In the genomic region with DNA sequence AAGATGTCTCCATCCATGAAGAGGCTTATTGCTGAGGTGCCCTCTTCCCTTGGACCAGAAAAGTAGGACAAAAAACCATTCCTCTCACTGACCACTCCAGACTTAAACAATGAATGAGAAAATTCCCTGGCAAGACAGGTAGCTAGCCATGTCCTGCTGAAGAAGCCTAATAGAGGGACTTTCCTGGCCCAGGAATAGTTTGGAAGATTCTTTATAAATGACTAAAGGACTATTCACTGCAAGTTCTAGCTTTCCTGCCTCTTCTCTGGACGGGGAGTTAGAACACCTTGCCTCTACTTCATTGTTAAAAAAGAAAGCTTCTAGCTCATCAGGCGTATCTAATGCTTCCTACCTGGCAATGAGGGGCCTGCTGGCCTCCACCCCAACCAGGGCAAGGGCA, we compare ENCODE assay signal across 1 cellular context.
TF ChIP-seq lines count a peak whose summit lies in the region.

No MANE protein-coding gene starts in this region.

TF ChIP-seq in SK-N-SH treated with all-trans-retinoic acid at 6 μM for 48 hours, 23 proteins besides CTCF, POLR2A, EP300 and RAD21 (continued from another document):
- TF ChIP-seq ZC3H10 (CRISPR knock-in tag; IDR thresholded peaks at IDR 0.05) (no peak), ARNTL (CRISPR knock-in tag; IDR thresholded peaks at IDR 0.05; ENCODE audit: borderline replicate concordance, low read depth) (no peak), TCF4 (CRISPR knock-in tag; IDR thresholded peaks at IDR 0.05; ENCODE audit: borderline replicate concordance) (no peak), SNAI2 (CRISPR knock-in tag; IDR thresholded peaks at IDR 0.05) (no peak)
- TF ChIP-seq, protein P1, sequence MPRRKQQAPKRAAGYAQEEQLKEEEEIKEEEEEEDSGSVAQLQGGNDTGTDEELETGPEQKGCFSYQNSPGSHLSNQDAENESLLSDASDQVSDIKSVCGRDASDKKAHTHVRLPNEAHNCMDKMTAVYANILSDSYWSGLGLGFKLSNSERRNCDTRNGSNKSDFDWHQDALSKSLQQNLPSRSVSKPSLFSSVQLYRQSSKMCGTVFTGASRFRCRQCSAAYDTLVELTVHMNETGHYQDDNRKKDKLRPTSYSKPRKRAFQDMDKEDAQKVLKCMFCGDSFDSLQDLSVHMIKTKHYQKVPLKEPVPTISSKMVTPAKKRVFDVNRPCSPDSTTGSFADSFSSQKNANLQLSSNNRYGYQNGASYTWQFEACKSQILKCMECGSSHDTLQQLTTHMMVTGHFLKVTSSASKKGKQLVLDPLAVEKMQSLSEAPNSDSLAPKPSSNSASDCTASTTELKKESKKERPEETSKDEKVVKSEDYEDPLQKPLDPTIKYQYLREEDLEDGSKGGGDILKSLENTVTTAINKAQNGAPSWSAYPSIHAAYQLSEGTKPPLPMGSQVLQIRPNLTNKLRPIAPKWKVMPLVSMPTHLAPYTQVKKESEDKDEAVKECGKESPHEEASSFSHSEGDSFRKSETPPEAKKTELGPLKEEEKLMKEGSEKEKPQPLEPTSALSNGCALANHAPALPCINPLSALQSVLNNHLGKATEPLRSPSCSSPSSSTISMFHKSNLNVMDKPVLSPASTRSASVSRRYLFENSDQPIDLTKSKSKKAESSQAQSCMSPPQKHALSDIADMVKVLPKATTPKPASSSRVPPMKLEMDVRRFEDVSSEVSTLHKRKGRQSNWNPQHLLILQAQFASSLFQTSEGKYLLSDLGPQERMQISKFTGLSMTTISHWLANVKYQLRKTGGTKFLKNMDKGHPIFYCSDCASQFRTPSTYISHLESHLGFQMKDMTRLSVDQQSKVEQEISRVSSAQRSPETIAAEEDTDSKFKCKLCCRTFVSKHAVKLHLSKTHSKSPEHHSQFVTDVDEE (CRISPR knock-in tag; IDR thresholded peaks at IDR 0.05): no peak
- TF ChIP-seq, protein P2, sequence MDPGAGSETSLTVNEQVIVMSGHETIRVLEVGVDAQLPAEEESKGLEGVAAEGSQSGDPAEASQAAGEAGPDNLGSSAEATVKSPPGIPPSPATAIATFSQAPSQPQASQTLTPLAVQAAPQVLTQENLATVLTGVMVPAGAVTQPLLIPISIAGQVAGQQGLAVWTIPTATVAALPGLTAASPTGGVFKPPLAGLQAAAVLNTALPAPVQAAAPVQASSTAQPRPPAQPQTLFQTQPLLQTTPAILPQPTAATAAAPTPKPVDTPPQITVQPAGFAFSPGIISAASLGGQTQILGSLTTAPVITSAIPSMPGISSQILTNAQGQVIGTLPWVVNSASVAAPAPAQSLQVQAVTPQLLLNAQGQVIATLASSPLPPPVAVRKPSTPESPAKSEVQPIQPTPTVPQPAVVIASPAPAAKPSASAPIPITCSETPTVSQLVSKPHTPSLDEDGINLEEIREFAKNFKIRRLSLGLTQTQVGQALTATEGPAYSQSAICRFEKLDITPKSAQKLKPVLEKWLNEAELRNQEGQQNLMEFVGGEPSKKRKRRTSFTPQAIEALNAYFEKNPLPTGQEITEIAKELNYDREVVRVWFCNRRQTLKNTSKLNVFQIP (CRISPR knock-in tag; IDR thresholded peaks at IDR 0.05; ENCODE audit: borderline replicate concordance, low read depth): no peak
- TF ChIP-seq, protein P3, sequence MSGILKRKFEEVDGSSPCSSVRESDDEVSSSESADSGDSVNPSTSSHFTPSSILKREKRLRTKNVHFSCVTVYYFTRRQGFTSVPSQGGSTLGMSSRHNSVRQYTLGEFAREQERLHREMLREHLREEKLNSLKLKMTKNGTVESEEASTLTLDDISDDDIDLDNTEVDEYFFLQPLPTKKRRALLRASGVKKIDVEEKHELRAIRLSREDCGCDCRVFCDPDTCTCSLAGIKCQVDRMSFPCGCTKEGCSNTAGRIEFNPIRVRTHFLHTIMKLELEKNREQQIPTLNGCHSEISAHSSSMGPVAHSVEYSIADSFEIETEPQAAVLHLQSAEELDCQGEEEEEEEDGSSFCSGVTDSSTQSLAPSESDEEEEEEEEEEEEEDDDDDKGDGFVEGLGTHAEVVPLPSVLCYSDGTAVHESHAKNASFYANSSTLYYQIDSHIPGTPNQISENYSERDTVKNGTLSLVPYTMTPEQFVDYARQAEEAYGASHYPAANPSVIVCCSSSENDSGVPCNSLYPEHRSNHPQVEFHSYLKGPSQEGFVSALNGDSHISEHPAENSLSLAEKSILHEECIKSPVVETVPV (CRISPR knock-in tag; IDR thresholded peaks at IDR 0.05): no peak
